In genomic region chr1:185857447-185857846, GRCh38 we compare ENCODE assay signal across 15 cellular contexts.
"Had no signal": no experiment of that assay in that cellular context is flagged by ENCODE, and none has a peak within 500 bp of the region (broad histone marks: within the 10 kb centered on the region; RNA-seq: fewer than 3 reads in every experiment).

No MANE protein-coding gene starts in this region.

- DNase-seq: activated CD4-positive, alpha-beta T cell treated with anti-CD3 and anti-CD28 coated beads, Interleukin-2, amount 10 ng/mL, durations not matched to agents 24 days and 14 days; activated effector memory CD4-positive, alpha-beta T cell treated with Interleukin-2 at 50 U/mL for 16 hours; activated T-cell treated with anti-CD3 and anti-CD28 coated beads, Interleukin-2, amount 50 U/mL, for 1 hour; amygdala; brain microvascular endothelial cell; dorsolateral prefrontal cortex; midbrain; naive B cell; tibial artery had no signal

- H3K79me2 ChIP-seq: hepatocyte had no signal

- H3K27ac ChIP-seq: brain microvascular endothelial cell, dorsolateral prefrontal cortex, hepatocyte, right atrium auricular region had no signal

- H3K4me3 ChIP-seq: dorsolateral prefrontal cortex, hepatocyte, right atrium auricular region, skin epidermis had no signal

- H2AFZ ChIP-seq: hepatocyte had no signal

- H3K9me3 ChIP-seq: right atrium auricular region, tibial artery, vagina had no signal

- ATAC-seq: activated naive CD4-positive, alpha-beta T cell treated with anti-CD3 and anti-CD28 coated beads, Interleukin-2, amount 50 U/mL, for 72 hours; WTC11 had no signal

- H3K27me3 ChIP-seq: brain microvascular endothelial cell, hepatocyte, right atrium auricular region, tibial artery, vagina had no signal

- H3K36me3 ChIP-seq: brain microvascular endothelial cell, right atrium auricular region, tibial artery, vagina had no signal
